Comparison of ENCODE assay signal across 15 cellular contexts in the genomic region with DNA sequence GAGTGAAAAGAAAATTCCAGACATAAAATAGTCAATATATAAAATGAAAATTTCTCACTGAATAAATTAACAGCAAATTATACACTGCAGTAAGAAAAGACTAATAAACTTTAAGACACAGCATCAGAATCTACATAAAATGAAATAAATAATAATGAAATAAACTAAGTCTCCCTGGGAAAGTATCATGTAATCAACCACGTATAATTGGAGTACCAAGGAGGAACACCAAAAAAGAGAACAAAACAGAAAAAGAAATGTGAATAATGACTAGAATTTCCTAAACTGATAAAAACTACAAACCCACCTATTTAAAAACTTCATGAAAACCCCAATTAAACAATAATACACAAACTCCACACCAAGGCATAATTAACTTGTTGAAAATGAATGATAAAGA. TPM values are rescaled to one million over a fixed set of nuclear protein-coding genes. Genes with fewer than 3 reads are reported as not detected.
A peak's percentile ranks its signal among the peaks of the same experiment; 100 is the strongest.
DNase-seq lines count a peak whose midpoint lies in the region; ATAC-seq and FAIRE-seq lines count a peak whose summit lies in the region.
"Had no signal": no experiment of that assay in that cellular context is flagged by ENCODE, and none has a peak within 500 bp of the region (broad histone marks: within the 10 kb centered on the region; RNA-seq: fewer than 3 reads in every experiment).

No MANE protein-coding gene starts in this region.

- H3K9me3 ChIP-seq in mesenchymal stem cell (ENCODE audit: control insufficient read depth, low read length), result no peaks in the 10 kb centered on the region
- H3K9me3 ChIP-seq: BLaER1 had no signal

- H3K79me1 ChIP-seq in mesenchymal stem cell (replicated peaks; ENCODE audit: low read length, poor library complexity, severe bottlenecking), result no peaks in the 10 kb centered on the region

- peak overlapping the region; percentile 92 for H3K27ac Mint-ChIP-seq in activated T-cell treated with anti-CD3 and anti-CD28 coated beads, Interleukin-2, amount 50 U/mL, for 72 hours

- ATAC-seq in activated T-cell treated with anti-CD3 and anti-CD28 coated beads, Interleukin-2, amount 50 U/mL, for 72 hours (replicated peaks in 1 of 2), result no peak
- no peak for ATAC-seq in Right ventricle myocardium superior (ENCODE audit: poor library complexity)
- ATAC-seq: HCT116 had no signal

- H4K8ac ChIP-seq in mesenchymal stem cell (ENCODE audit: low read length), result no peak overlapping the region

- H3K27me3 Mint-ChIP-seq in activated T-cell treated with anti-CD3 and anti-CD28 coated beads, Interleukin-2, amount 50 U/mL, for 72 hours (ENCODE audit: low read depth), result no peaks in the 10 kb centered on the region

- WGBS in mesenchymal stem cell, result 100% methylated on average over 1 of the region's 1 CpG

- H3K4me2 ChIP-seq in mesenchymal stem cell (ENCODE audit: low read length, poor library complexity, severe bottlenecking), result no peak overlapping the region
- H3K4me2 ChIP-seq: BLaER1 had no signal

- no peak overlapping the region for H3K14ac ChIP-seq in mesenchymal stem cell (ENCODE audit: low read length in 2 of 2)

- H2BK12ac ChIP-seq in mesenchymal stem cell (ENCODE audit: low read length in 2 of 2), result no peak overlapping the region

- peaks cover 3 to 14% of the 10 kb centered on the region in 2 experiments for H3K36me3 ChIP-seq in mesenchymal stem cell (ENCODE audit: control insufficient read depth in 1 of 2, insufficient read depth in 2 of 2, low read depth in 1 of 2, low read length in 2 of 2)

- no peak for DNase-seq in activated T-cell treated with anti-CD3 and anti-CD28 coated beads, Interleukin-2, amount 50 U/mL, for 72 hours
- DNase-seq in activated T-cell treated with anti-CD3 and anti-CD28 coated beads for 4 hours (no peak), mesenchymal stem cell (no peak), Right ventricle myocardium superior (no peak), NCI-H2196 (lab: John Stamatoyannopoulos, UW; ENCODE audit: unreplicated experiment) (no peak)
- DNase-seq in stimulated activated CD4-positive, alpha-beta T cell treated with anti-CD3 and anti-CD28 coated beads, Interleukin-4, amount 100 ng/mL, for 1 hour, result no peak
- DNase-seq: 8988T, AML-193, DMS53, GM23248 had no signal

- H2BK120ac ChIP-seq in mesenchymal stem cell (ENCODE audit: low read depth, low read length), result no peak overlapping the region

- no peak overlapping the region for H2AFZ ChIP-seq in mesenchymal stem cell (ENCODE audit: low read depth, low read length)
- H2AFZ ChIP-seq: GM23248 had no signal

- no peak overlapping the region for H3K27ac ChIP-seq in mesenchymal stem cell (ENCODE audit: low read length, poor library complexity, severe bottlenecking)
- H3K27ac ChIP-seq: BLaER1, GM23248, HL-60 had no signal

- H3K36me3 Mint-ChIP-seq in activated T-cell treated with anti-CD3 and anti-CD28 coated beads, Interleukin-2, amount 50 U/mL, for 72 hours (ENCODE audit: insufficient read depth in 2 of 2), result peaks cover 2 to 14% of the 10 kb centered on the region in 2 donors

- peaks cover 3% of the 10 kb centered on the region for H3K4me1 ChIP-seq in mesenchymal stem cell (ENCODE audit: control insufficient read depth, insufficient read depth, low read depth, low read length)
- H3K4me1 ChIP-seq: BLaER1 had no signal

- no peak overlapping the region for H2BK15ac ChIP-seq in mesenchymal stem cell (ENCODE audit: low read depth, poor library complexity, severe bottlenecking)

- H2BK5ac ChIP-seq in mesenchymal stem cell (ENCODE audit: low read depth, low read length, poor library complexity, severe bottlenecking), result peak overlapping the region; percentile 19

- H3K4me3 ChIP-seq in mesenchymal stem cell (ENCODE audit: insufficient read depth in 1 of 2, low read depth in 1 of 2, low read length in 2 of 2), result no peak overlapping the region
- H3K4me3 ChIP-seq: BLaER1, GM23248 had no signal

- H3K4ac ChIP-seq in mesenchymal stem cell (ENCODE audit: low read depth in 1 of 2, low read length in 2 of 2), result no peak overlapping the region

- no peak overlapping the region for H4K91ac ChIP-seq in mesenchymal stem cell (ENCODE audit: low read length)

- H3K27me3 ChIP-seq in mesenchymal stem cell (ENCODE audit: control insufficient read depth in 1 of 2, insufficient read depth in 1 of 2, low read length in 2 of 2), result no peaks in the 10 kb centered on the region
- H3K27me3 ChIP-seq: BLaER1 had no signal

- intact Hi-C loops in Right ventricle myocardium superior (cut with DNase I), result no loop called here

- no peak overlapping the region for H3K9ac ChIP-seq in mesenchymal stem cell (ENCODE audit: low read length)
- H3K9ac ChIP-seq: BLaER1, GM23248 had no signal

- peak; percentile 45 for FAIRE-seq in endometrium (lab: Jason Lieb, UNC)
- FAIRE-seq: H54 had no signal

- no peak overlapping the region for H3K4me3 Mint-ChIP-seq in activated T-cell treated with anti-CD3 and anti-CD28 coated beads, Interleukin-2, amount 50 U/mL, for 72 hours

- no peak overlapping the region for H3K23ac ChIP-seq in mesenchymal stem cell (ENCODE audit: low read length in 2 of 2)

- H3K9me3 Mint-ChIP-seq in activated T-cell treated with anti-CD3 and anti-CD28 coated beads, Interleukin-2, amount 50 U/mL, for 72 hours, result no peaks in the 10 kb centered on the region

- H2AK5ac ChIP-seq in mesenchymal stem cell (ENCODE audit: low read length, severe bottlenecking), result no peak overlapping the region

- no peaks in the 10 kb centered on the region for H3K4me1 Mint-ChIP-seq in activated T-cell treated with anti-CD3 and anti-CD28 coated beads, Interleukin-2, amount 50 U/mL, for 72 hours (ENCODE audit: low read depth)

- H3K18ac ChIP-seq in mesenchymal stem cell (ENCODE audit: low read depth in 1 of 2, low read length in 2 of 2), result no peak overlapping the region

RNA-seq across cellular contexts. Expression of gene SASS6, which starts 43.6 kb away (rescaled TPM):
- 10 to 100 TPM; 14.3 to 15.9 TPM for total RNA-seq in activated T-cell treated with anti-CD3 and anti-CD28 coated beads, Interleukin-2, amount 50 U/mL, for 72 hours
- 1.4 TPM for polyA plus RNA-seq in mesenchymal stem cell (2013, experiment 1 of 2)
- 1.5 TPM for polyA plus RNA-seq in mesenchymal stem cell (2013, experiment 2 of 2)
- total RNA-seq in Right ventricle myocardium superior, result 1.6 TPM

RNA-seq across cellular contexts. Expression of gene TRMT13, which starts 43.9 kb away (rescaled TPM):
- total RNA-seq in activated T-cell treated with anti-CD3 and anti-CD28 coated beads, Interleukin-2, amount 50 U/mL, for 72 hours, result 10 to 100 TPM; 19.9 to 24.4 TPM
- polyA plus RNA-seq in mesenchymal stem cell (2013, experiment 1 of 2), result 6.4 TPM
- polyA plus RNA-seq in mesenchymal stem cell (2013, experiment 2 of 2), result 6.7 TPM
- total RNA-seq in Right ventricle myocardium superior, result 5.3 TPM
